ENCODE assay signal across 11 cellular contexts in the genomic region with DNA sequence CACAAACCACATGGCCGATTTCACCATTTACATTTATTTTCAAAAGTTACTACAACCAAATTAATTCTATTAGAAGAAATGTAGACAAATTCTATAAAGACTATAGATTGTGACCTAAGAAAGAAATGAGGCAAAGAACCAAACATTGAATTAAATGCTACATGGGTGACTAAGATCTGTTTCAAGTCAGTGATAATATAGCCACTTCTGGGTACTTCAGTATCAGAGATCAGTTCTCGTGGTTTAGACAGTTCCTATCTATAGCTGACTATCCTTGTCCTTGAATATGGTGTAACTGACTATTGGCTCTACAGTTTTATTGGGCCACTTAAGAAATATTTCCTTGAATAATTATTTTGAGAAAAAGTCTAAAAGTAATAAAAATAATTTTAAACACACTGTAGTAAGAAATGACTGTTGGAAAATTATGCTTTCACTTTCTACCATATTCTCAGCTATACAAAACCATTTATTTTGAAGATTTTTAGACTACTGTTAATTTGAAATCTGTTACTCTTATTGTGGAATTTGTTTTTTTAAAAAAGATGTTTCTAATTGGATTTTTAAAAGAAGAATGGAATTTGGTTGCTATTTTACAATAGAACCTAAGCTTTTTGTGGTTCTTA. TPM values are rescaled to one million over a fixed set of nuclear protein-coding genes. Genes with fewer than 3 reads are reported as not detected.
DNase-seq lines count a peak whose midpoint lies in the region; ATAC-seq and TF ChIP-seq lines count a peak whose summit lies in the region.
"Had no signal": no experiment of that assay in that cellular context is flagged by ENCODE, and none has a peak within 500 bp of the region (broad histone marks: within the 10 kb centered on the region; RNA-seq: fewer than 3 reads in every experiment).

No MANE protein-coding gene starts in this region.

- CTCF ChIA-PET in OCI-LY7 (lab: Charles Lee; ENCODE audit: unreplicated experiment) = no interaction called here

- H3K36me3 Mint-ChIP-seq in chondrocyte (ENCODE audit: low read depth) = peaks cover 8% of the 10 kb centered on the region

- POLR2A ChIA-PET in OCI-LY7 (lab: Charles Lee) = interaction anchor here (0.5 to 1.2 kb wide), 2 partner anchors 10 to 39 kb away, joined by 3 to 4 read pairs; no protein-coding TSS in a partner anchor

- in situ Hi-C loops in gastrocnemius medialis (cut with MboI; ENCODE audit: low sequenced_read_pairs in 4 of 4) = no loop called here

- H4K20me1 ChIP-seq in OCI-LY7 (ENCODE audit: insufficient read depth, low read length) = no peaks in the 10 kb centered on the region

- H3K4me3 ChIP-seq in effector memory CD4-positive, alpha-beta T cell (ENCODE audit: insufficient read depth, low read depth, low read length, poor library complexity, severe bottlenecking) = no peak overlapping the region
- H3K4me3 ChIP-seq in gastrocnemius medialis (no peak overlapping the region), OCI-LY7 (ENCODE audit: low read depth, low read length, poor library complexity, severe bottlenecking) (no peak overlapping the region)
- H3K4me3 ChIP-seq: gastroesophageal sphincter had no signal

- no peaks in the 10 kb centered on the region for H3K27me3 ChIP-seq in effector memory CD4-positive, alpha-beta T cell (replicated peaks; ENCODE audit: control insufficient read depth, insufficient read depth, low read length, poor library complexity, severe bottlenecking)
- H3K27me3 ChIP-seq in gastrocnemius medialis = no peaks in the 10 kb centered on the region
- H3K27me3 ChIP-seq: gastroesophageal sphincter had no signal

- BruUV-seq in OCI-LY7 (replicated peaks; lab: Mats Ljungman, UMichigan) = no TSS peak

- TF ChIP-seq POLR2A in gastrocnemius medialis (IDR thresholded peaks at IDR 0.05) = no peak

- peaks cover 28% of the 10 kb centered on the region for H3K4me1 Mint-ChIP-seq in chondrocyte (ENCODE audit: low read depth)

- H3K79me2 ChIP-seq in OCI-LY7 (ENCODE audit: insufficient read depth, low read depth, low read length) = no peaks in the 10 kb centered on the region

- peaks cover 8% of the 10 kb centered on the region for H3K36me3 ChIP-seq in effector memory CD4-positive, alpha-beta T cell (ENCODE audit: control insufficient read depth, insufficient read depth, low read length)
- H3K36me3 ChIP-seq in gastrocnemius medialis (peaks cover 0 to 13% of the 10 kb centered on the region in 2 donors), OCI-LY7 (ENCODE audit: insufficient read depth, low read length) (no peaks in the 10 kb centered on the region; the same call in 1 of the 2 replicates)

- H3K27me3 Mint-ChIP-seq in chondrocyte (ENCODE audit: low read depth) = no peaks in the 10 kb centered on the region
- H3K27me3 Mint-ChIP-seq: natural killer cell treated with Interleukin-12 subunit alpha and Interleukin-12 subunit beta and Interleukin-15 and Interleukin-18, amount 100 ng/mL, for 72 hours had no signal

- DNase-seq in chondrocyte (ENCODE audit: low spot score) (no peak), NCI-H345 (lab: John Stamatoyannopoulos, UW) (no peak), gastrocnemius medialis (no peak), OCI-LY7 (ENCODE audit: low spot score) (no peak)
- no peak for DNase-seq in effector memory CD4-positive, alpha-beta T cell
- DNase-seq: activated CD4-positive, CD25-positive, alpha-beta regulatory T cell treated with anti-CD3 and anti-CD28 coated beads, Interleukin-2, amount 50 U/mL, for 72 hours had no signal

- no peak overlapping the region for H3K4me3 Mint-ChIP-seq in chondrocyte (ENCODE audit: unreplicated experiment)
- H3K4me3 Mint-ChIP-seq: natural killer cell treated with Interleukin-12 subunit alpha and Interleukin-12 subunit beta and Interleukin-15 and Interleukin-18, amount 100 ng/mL, for 72 hours had no signal

- no peak overlapping the region for H2AFZ ChIP-seq in OCI-LY7 (ENCODE audit: low read length)

- H3K9me3 ChIP-seq in effector memory CD4-positive, alpha-beta T cell (ENCODE audit: control insufficient read depth, low read length) = no peaks in the 10 kb centered on the region
- no peaks in the 10 kb centered on the region for H3K9me3 ChIP-seq in gastrocnemius medialis
- no peaks in the 10 kb centered on the region for H3K9me3 ChIP-seq in OCI-LY7 (ENCODE audit: low read length)
- H3K9me3 ChIP-seq: gastroesophageal sphincter had no signal

- no peaks in the 10 kb centered on the region for H3K9me2 ChIP-seq in OCI-LY7 (ENCODE audit: insufficient read depth, low read length)

- intact Hi-C loops in gastrocnemius medialis (cut with DNase I; ENCODE audit: low total_unique reads) = no loop called here
- intact Hi-C loops in OCI-LY7 (cut with micrococcal nuclease; ENCODE audit: unreplicated experiment) = no loop called here

- no peak overlapping the region for H3K27ac ChIP-seq in effector memory CD4-positive, alpha-beta T cell (ENCODE audit: insufficient read depth, low read length, poor library complexity, severe bottlenecking)
- H3K27ac ChIP-seq in gastrocnemius medialis = no peak overlapping the region
- no peak overlapping the region for H3K27ac ChIP-seq in OCI-LY7 (ENCODE audit: low read depth, low read length, poor library complexity, severe bottlenecking)
- H3K27ac ChIP-seq: gastroesophageal sphincter had no signal

- no peak for TF ChIP-seq CTCF in chondrocyte (IDR thresholded peaks at IDR 0.05)
- no peak for TF ChIP-seq CTCF in gastrocnemius medialis (IDR thresholded peaks at IDR 0.05 in 4 of 5, conservative IDR thresholded peaks at IDR 0.05 in 1 of 5)
- TF ChIP-seq CTCF in OCI-LY7 (conservative IDR thresholded peaks at IDR 0.05; ENCODE audit: low read length) = no peak

- peak overlapping the region; percentile 28 for H3K27ac Mint-ChIP-seq in chondrocyte (ENCODE audit: unreplicated experiment)
- H3K27ac Mint-ChIP-seq: natural killer cell treated with Interleukin-12 subunit alpha and Interleukin-12 subunit beta and Interleukin-15 and Interleukin-18, amount 100 ng/mL, for 72 hours had no signal

- no peaks in the 10 kb centered on the region for H3K9me3 Mint-ChIP-seq in chondrocyte (ENCODE audit: low read depth)
- H3K9me3 Mint-ChIP-seq: natural killer cell treated with Interleukin-12 subunit alpha and Interleukin-12 subunit beta and Interleukin-15 and Interleukin-18, amount 100 ng/mL, for 72 hours had no signal

- no peaks in the 10 kb centered on the region for H3K4me1 ChIP-seq in effector memory CD4-positive, alpha-beta T cell (ENCODE audit: control insufficient read depth, insufficient read depth, low read length, poor library complexity, severe bottlenecking)
- H3K4me1 ChIP-seq in gastrocnemius medialis (no peaks in the 10 kb centered on the region), OCI-LY7 (ENCODE audit: insufficient read depth, low read length, poor library complexity, severe bottlenecking) (no peaks in the 10 kb centered on the region)
- H3K4me1 ChIP-seq: gastroesophageal sphincter had no signal

- H3K4me2 ChIP-seq in OCI-LY7 (ENCODE audit: low read length) = no peak overlapping the region

- ATAC-seq in GM18907 (IDR thresholded peaks at IDR 0.05; ENCODE audit: unreplicated experiment) = peak; percentile 83
- peak; percentile 82 for ATAC-seq in GM21786 (IDR thresholded peaks at IDR 0.05; ENCODE audit: unreplicated experiment)
- peak; percentile 59 for ATAC-seq in HG03469 (IDR thresholded peaks at IDR 0.05; ENCODE audit: unreplicated experiment)
- ATAC-seq in gastrocnemius medialis = no peak
- ATAC-seq: gastroesophageal sphincter had no signal

RNA-seq across cellular contexts. Expression of a gene that starts 14.1 kb away (rescaled TPM):
- 2.0 to 3.6 TPM (median 2.4 TPM) in 3 replicates for total RNA-seq in chondrocyte
- 1 to 10 TPM in 1 of 4 donors, under 1 TPM in 3; 0.24 to 2.1 (median 0.44) TPM for total RNA-seq in gastrocnemius medialis
- total RNA-seq in OCI-LY7 (2014; rRNA removed; shearing (Covaris generic)) = 0.18 and 0.60 TPM in 2 replicates
- total RNA-seq in OCI-LY7 (2022) = not detected in 2 replicates

Comparison
In these comparisons a context has a peak if more than half of its experiments do, and no peak if none do; other contexts are left out.
1. ATAC-seq: peak in GM18907 (single experiment), GM21786 (single experiment) and HG03469 (single experiment); none in gastrocnemius medialis (0 of 2).